33 cellular contexts compared by ENCODE assay signal in the genomic region with DNA sequence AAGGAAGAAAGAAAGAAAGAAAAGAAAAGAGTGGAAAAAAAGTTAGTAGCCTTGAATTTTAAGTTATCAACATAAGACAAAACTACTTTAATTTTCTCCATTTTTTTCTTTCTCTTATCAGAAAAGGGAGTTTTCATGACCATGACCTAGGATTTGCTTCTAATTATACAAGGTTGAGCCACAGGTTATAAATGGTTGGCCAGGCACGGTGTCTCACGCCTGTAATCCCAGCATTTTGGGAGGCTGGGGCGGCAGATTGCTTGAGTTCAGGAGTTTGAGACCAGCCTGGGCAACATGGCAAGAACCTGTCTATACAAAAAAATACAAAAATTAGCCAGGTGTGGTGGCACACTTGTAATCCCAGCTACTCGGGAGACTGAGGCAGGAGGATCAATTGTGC. TPM values are rescaled to one million over a fixed set of nuclear protein-coding genes. Genes with fewer than 3 reads are reported as not detected.
"Had no signal": no experiment of that assay in that cellular context is flagged by ENCODE, and none has a peak within 500 bp of the region (broad histone marks: within the 10 kb centered on the region; RNA-seq: fewer than 3 reads in every experiment).

No MANE protein-coding gene starts in this region.

- H3K27ac Mint-ChIP-seq: activated CD4-positive, alpha-beta memory T cell treated with anti-CD3 and anti-CD28 coated beads, Interleukin-2, amount 10 ng/mL, durations not matched to agents 7 days and 5 days; activated CD4-positive, alpha-beta T cell treated with anti-CD3 and anti-CD28 coated beads, Interleukin-2, amount 10 ng/mL, durations not matched to agents 7 days and 5 days; activated naive CD8-positive, alpha-beta T cell; activated T-cell treated with anti-CD3 and anti-CD28 coated beads, Interleukin-2, amount 50 U/mL, for 24 hours; activated T-helper 17 cell treated with anti-CD3 and anti-CD28 coated beads, Interleukin-2, amount 50 U/mL, for 72 hours; brain; dendritic cell treated with granulocyte-macrophage colony-stimulating factor and Interleukin-4, amounts not matched to agents 40 ng/mL and 50 ng/mL, for 4 days; endodermal cell; WTC11 had no signal

- H3K4me3 ChIP-seq: breast epithelium, cardiac muscle cell, coronary artery, dorsolateral prefrontal cortex had no signal

- H3K27me3 Mint-ChIP-seq: activated CD4-positive, alpha-beta memory T cell treated with anti-CD3 and anti-CD28 coated beads, Interleukin-2, amount 10 ng/mL, durations not matched to agents 7 days and 5 days; activated naive CD8-positive, alpha-beta T cell; activated T-cell treated with anti-CD3 and anti-CD28 coated beads, Interleukin-2, amount 50 U/mL, for 24 hours; activated T-helper 17 cell treated with anti-CD3 and anti-CD28 coated beads, Interleukin-2, amount 50 U/mL, for 72 hours; brain; dendritic cell treated with granulocyte-macrophage colony-stimulating factor and Interleukin-4, amounts not matched to agents 40 ng/mL and 50 ng/mL, for 4 days had no signal

- FAIRE-seq: frontal cortex, TTC549 had no signal

- DNase-seq: activated CD4-positive, alpha-beta memory T cell treated with anti-CD3 and anti-CD28 coated beads, Interleukin-2, amount 10 ng/mL, durations not matched to agents 7 days and 5 days; activated CD4-positive, alpha-beta T cell treated with anti-CD3 and anti-CD28 coated beads for 1 hour; activated CD4-positive, alpha-beta T cell treated with anti-CD3 and anti-CD28 coated beads for 4 hours; activated CD4-positive, alpha-beta T cell treated with anti-CD3 and anti-CD28 coated beads, Interleukin-2, amount 10 ng/mL, durations not matched to agents 7 days and 5 days; activated CD4-positive, alpha-beta T cell treated with anti-CD3 and anti-CD28 coated beads, Interleukin-2, amount 50 U/mL, for 4 hours; activated CD8-positive, alpha-beta memory T cell treated with anti-CD3 and anti-CD28 coated beads, Interleukin-2, amount 50 U/mL, for 48 hours; activated effector memory CD4-positive, alpha-beta T cell treated with Interleukin-2 at 50 U/mL for 16 hours; activated gamma-delta T cell treated with Interleukin-2 at 50 U/mL for 16 hours; activated naive CD4-positive, alpha-beta T cell treated with anti-CD3 and anti-CD28 coated beads, Interleukin-2, amount 50 U/mL, for 16 hours; activated naive CD4-positive, alpha-beta T cell treated with Interleukin-2 at 50 U/mL for 16 hours; activated T-cell treated with anti-CD3 and anti-CD28 coated beads for 4 hours; activated T-cell treated with anti-CD3 and anti-CD28 coated beads, Interleukin-2, amount 50 U/mL, for 24 hours; amygdala; aorta; central memory CD4-positive, alpha-beta T cell; cerebellar nuclear complex; dorsolateral prefrontal cortex; effector memory CD4-positive, alpha-beta T cell; endodermal cell; foreskin fibroblast; head of caudate nucleus; T-helper 2 cell had no signal

- H3K27me3 ChIP-seq: breast epithelium, cardiac muscle cell, dorsolateral prefrontal cortex had no signal

- H3K4me1 ChIP-seq: breast epithelium had no signal

- H3K4me3 Mint-ChIP-seq: activated CD4-positive, alpha-beta memory T cell treated with anti-CD3 and anti-CD28 coated beads, Interleukin-2, amount 10 ng/mL, durations not matched to agents 7 days and 5 days; activated CD4-positive, alpha-beta T cell treated with anti-CD3 and anti-CD28 coated beads, Interleukin-2, amount 10 ng/mL, durations not matched to agents 7 days and 5 days; activated naive CD8-positive, alpha-beta T cell; activated T-cell treated with anti-CD3 and anti-CD28 coated beads, Interleukin-2, amount 50 U/mL, for 24 hours; activated T-helper 17 cell treated with anti-CD3 and anti-CD28 coated beads, Interleukin-2, amount 50 U/mL, for 72 hours; brain; dendritic cell treated with granulocyte-macrophage colony-stimulating factor and Interleukin-4, amounts not matched to agents 40 ng/mL and 50 ng/mL, for 4 days; endodermal cell; WTC11 had no signal

- H3K9me3 ChIP-seq: breast epithelium had no signal

- H3K9me3 Mint-ChIP-seq: activated CD4-positive, alpha-beta memory T cell treated with anti-CD3 and anti-CD28 coated beads, Interleukin-2, amount 10 ng/mL, durations not matched to agents 7 days and 5 days; activated CD4-positive, alpha-beta T cell treated with anti-CD3 and anti-CD28 coated beads, Interleukin-2, amount 10 ng/mL, durations not matched to agents 7 days and 5 days; activated T-cell treated with anti-CD3 and anti-CD28 coated beads, Interleukin-2, amount 50 U/mL, for 24 hours; activated T-helper 17 cell treated with anti-CD3 and anti-CD28 coated beads, Interleukin-2, amount 50 U/mL, for 72 hours; brain; dendritic cell treated with granulocyte-macrophage colony-stimulating factor and Interleukin-4, amounts not matched to agents 40 ng/mL and 50 ng/mL, for 4 days; endodermal cell; WTC11 had no signal

- H3K36me3 ChIP-seq: breast epithelium, cardiac muscle cell had no signal

- H3K36me3 Mint-ChIP-seq: activated naive CD8-positive, alpha-beta T cell; brain; WTC11 had no signal

- H3K27ac ChIP-seq: breast epithelium, cardiac muscle cell, coronary artery, dorsolateral prefrontal cortex had no signal

- H3K4me1 Mint-ChIP-seq: activated CD4-positive, alpha-beta T cell treated with anti-CD3 and anti-CD28 coated beads, Interleukin-2, amount 10 ng/mL, durations not matched to agents 7 days and 5 days; activated T-helper 17 cell treated with anti-CD3 and anti-CD28 coated beads, Interleukin-2, amount 50 U/mL, for 72 hours; endodermal cell had no signal

- ATAC-seq: activated T-helper 17 cell treated with anti-CD3 and anti-CD28 coated beads, Interleukin-2, amount 50 U/mL, for 72 hours; esophagus mucosa; WTC11 had no signal

RNA-seq across cellular contexts. Expression of gene CD24, which starts 45.7 kb away (rescaled TPM):
- total RNA-seq: activated T-helper 17 cell treated with anti-CD3 and anti-CD28 coated beads, Interleukin-2, amount 50 U/mL, for 72 hours had no signal
